ENCODE assay signal across 1 cellular context in the genomic region with DNA sequence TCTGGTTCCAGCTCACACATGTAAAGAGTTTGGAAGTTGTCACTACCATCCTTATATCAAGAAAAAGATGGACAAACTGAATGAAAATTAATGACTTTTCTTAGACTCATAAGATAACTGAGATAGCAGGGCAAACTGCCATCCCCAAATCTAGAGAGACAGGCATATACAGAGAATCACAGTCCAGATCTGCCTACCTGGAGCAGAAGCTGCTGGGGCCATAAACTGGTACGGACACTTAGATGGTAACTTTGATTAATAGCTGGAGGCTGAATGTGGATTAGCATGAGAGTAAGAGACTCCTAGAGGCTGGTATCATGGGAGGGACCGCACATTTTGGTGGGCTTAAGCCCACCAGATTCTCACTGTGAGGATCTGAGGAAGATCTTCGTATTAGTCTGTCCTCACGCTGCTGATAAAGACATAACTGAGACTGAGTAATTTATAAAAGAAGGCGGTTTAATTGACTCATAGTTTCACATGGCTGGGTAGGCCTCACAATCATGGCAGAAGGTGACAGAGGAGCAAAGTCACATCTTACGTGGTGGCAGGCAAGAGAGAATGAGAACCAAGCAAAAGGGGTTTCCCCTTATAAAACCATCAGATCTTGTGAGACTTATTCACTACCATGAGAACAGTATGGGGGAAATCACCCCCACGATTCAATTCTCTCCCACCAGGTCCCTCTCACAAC.
TF ChIP-seq lines count a peak whose summit lies in the region.

No MANE protein-coding gene starts in this region.

TF ChIP-seq in GM12878, 131 proteins besides CTCF, POLR2A, EP300 and RAD21:
- TF ChIP-seq NR2C2 (IDR thresholded peaks at IDR 0.05; ENCODE audit: borderline replicate concordance, control insufficient read depth, insufficient read length, low read depth), result no peak
